8 cellular contexts compared by ENCODE assay signal in the genomic region with DNA sequence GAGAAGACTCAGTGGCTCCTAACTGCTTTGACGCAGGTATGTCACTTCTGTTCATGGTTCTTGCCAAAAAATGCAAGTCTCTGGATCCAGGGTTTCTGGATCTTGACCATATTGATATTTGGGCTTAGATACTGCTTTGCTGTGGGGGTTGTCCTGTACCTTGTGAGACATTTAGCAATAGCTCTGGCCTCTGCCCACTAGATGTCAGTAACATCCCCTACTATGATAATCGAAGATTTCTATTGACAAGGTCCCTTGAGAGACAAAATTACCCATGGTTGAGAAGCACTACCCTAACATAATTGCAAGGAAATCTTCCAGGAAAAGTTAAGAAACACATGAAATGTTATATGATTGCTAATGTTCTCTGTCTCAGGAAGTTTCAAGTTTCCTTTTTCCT.
DNase-seq lines count a peak whose midpoint lies in the region; ATAC-seq and TF ChIP-seq lines count a peak whose summit lies in the region.

No MANE protein-coding gene starts in this region.

- BruUV-seq in PC-3 (replicated peaks; lab: Mats Ljungman, UMichigan) = no TSS peak

- H3K27me3 Mint-ChIP-seq in activated CD4-positive, alpha-beta T cell treated with anti-CD3 and anti-CD28 coated beads for 36 hours = peaks cover 4% of the 10 kb centered on the region
- no peaks in the 10 kb centered on the region for H3K27me3 Mint-ChIP-seq in immature natural killer cell (ENCODE audit: low read depth in 3 of 3)
- peaks cover 2 to 12% of the 10 kb centered on the region in 2 donors for H3K27me3 Mint-ChIP-seq in CD8-positive, alpha-beta memory T cell

- no peaks in the 10 kb centered on the region for H3K4me1 Mint-ChIP-seq in activated CD4-positive, alpha-beta T cell treated with anti-CD3 and anti-CD28 coated beads for 36 hours
- no peaks in the 10 kb centered on the region for H3K4me1 Mint-ChIP-seq in immature natural killer cell
- no peaks in the 10 kb centered on the region for H3K4me1 Mint-ChIP-seq in CD8-positive, alpha-beta memory T cell

- no peak overlapping the region for H3K9ac ChIP-seq in PC-3 (ENCODE audit: low read length)

- no peak for ATAC-seq in activated CD4-positive, alpha-beta T cell treated with anti-CD3 and anti-CD28 coated beads for 36 hours
- peak; percentile 62 for ATAC-seq in HG02884 (IDR thresholded peaks at IDR 0.05; ENCODE audit: unreplicated experiment)
- peak; percentile 83 for ATAC-seq in PC-3

- CTCF ChIA-PET in activated CD4-positive, alpha-beta T cell treated with anti-CD3 and anti-CD28 coated beads for 36 hours (lab: Charles Lee) = interaction anchor here (1.3 to 1.6 kb wide), 2 partner anchors 149 to 185 kb away, joined by 3 to 4 read pairs; no protein-coding TSS in a partner anchor
- CTCF ChIA-PET in PC-3 (lab: Charles Lee) = interaction anchor here (0.6 to 0.7 kb wide), 2 partner anchors 15 to 26 kb away, joined by 3 read pairs; no protein-coding TSS in a partner anchor
- CTCF ChIA-PET in CD8-positive, alpha-beta memory T cell (lab: Charles Lee) = no interaction called here

- H3K9me3 ChIP-seq in PC-3 (ENCODE audit: low read length) = no peaks in the 10 kb centered on the region
- no peaks in the 10 kb centered on the region for H3K9me3 ChIP-seq in CD8-positive, alpha-beta memory T cell (ENCODE audit: low read length)

- peak; percentile 11 for DNase-seq in activated CD4-positive, alpha-beta T cell treated with anti-CD3 and anti-CD28 coated beads for 36 hours
- no peak for DNase-seq in activated CD4-positive, alpha-beta T cell treated with anti-CD3 and anti-CD28 coated beads for 48 hours
- DNase-seq in PC-3 (peak; percentile 67), foreskin melanocyte (peak; percentile 56), immature natural killer cell (no peak), retina (no peak)
- no peak for DNase-seq in CD8-positive, alpha-beta memory T cell

- H3K4me3 Mint-ChIP-seq in activated CD4-positive, alpha-beta T cell treated with anti-CD3 and anti-CD28 coated beads for 36 hours = no peak overlapping the region
- H3K4me3 Mint-ChIP-seq in immature natural killer cell = no peak overlapping the region
- no peak overlapping the region for H3K4me3 Mint-ChIP-seq in CD8-positive, alpha-beta memory T cell

- no peak overlapping the region for H3K27ac ChIP-seq in PC-3 (ENCODE audit: low read length)
- H3K27ac ChIP-seq in CD8-positive, alpha-beta memory T cell (ENCODE audit: low read depth, low read length) = no peak overlapping the region

- H3K27me3 ChIP-seq in PC-3 (ENCODE audit: low read length) = 0 out of 2 replicates have a peak, but pooled peaks cover 10% of the 10 kb centered on the region
- H3K27me3 ChIP-seq in CD8-positive, alpha-beta memory T cell (ENCODE audit: insufficient read depth, low read length, poor library complexity, severe bottlenecking) = no peaks in the 10 kb centered on the region

- no peak overlapping the region for H3K27ac Mint-ChIP-seq in activated CD4-positive, alpha-beta T cell treated with anti-CD3 and anti-CD28 coated beads for 36 hours
- H3K27ac Mint-ChIP-seq in immature natural killer cell = no peak overlapping the region
- no peak overlapping the region for H3K27ac Mint-ChIP-seq in CD8-positive, alpha-beta memory T cell

- H3K4me1 ChIP-seq in PC-3 (ENCODE audit: insufficient read depth, low read length) = no peaks in the 10 kb centered on the region
- H3K4me1 ChIP-seq in CD8-positive, alpha-beta memory T cell (ENCODE audit: insufficient read depth, low read length) = no peaks in the 10 kb centered on the region

- no peak overlapping the region for H2AFZ ChIP-seq in PC-3 (ENCODE audit: low read length)

- H3K79me2 ChIP-seq in PC-3 (ENCODE audit: low read length) = no peaks in the 10 kb centered on the region

- POLR2A ChIA-PET in activated CD4-positive, alpha-beta T cell treated with anti-CD3 and anti-CD28 coated beads for 36 hours (lab: Charles Lee) = no interaction called here
- POLR2A ChIA-PET in PC-3 (lab: Charles Lee; ENCODE audit: unreplicated experiment) = no interaction called here
- POLR2A ChIA-PET in CD8-positive, alpha-beta memory T cell (lab: Charles Lee) = no interaction called here

- H3K4me3 ChIP-seq in PC-3 (ENCODE audit: low read length) = no peak overlapping the region
- H3K4me3 ChIP-seq in CD8-positive, alpha-beta memory T cell (ENCODE audit: low read length) = no peak overlapping the region

- no peaks in the 10 kb centered on the region for H3F3A ChIP-seq in PC-3 (ENCODE audit: low read length, unreplicated experiment)

- H4K20me1 ChIP-seq in PC-3 (ENCODE audit: low read length) = no peaks in the 10 kb centered on the region

- intact Hi-C loops in activated CD4-positive, alpha-beta T cell treated with anti-CD3 and anti-CD28 coated beads for 36 hours (cut with DNase I, micrococcal nuclease) = loop anchor here (1.0 to 10.0 kb wide), 3 partner anchors 146 to 184 kb away; no protein-coding TSS in a partner anchor
- intact Hi-C loops in PC-3 (cut with micrococcal nuclease) = loop anchor here (1.0 to 5.0 kb wide), 4 partner anchors 55 to 276 kb away; no protein-coding TSS in a partner anchor

- H3K9me3 Mint-ChIP-seq in activated CD4-positive, alpha-beta T cell treated with anti-CD3 and anti-CD28 coated beads for 36 hours (ENCODE audit: low read depth) = no peaks in the 10 kb centered on the region
- H3K9me3 Mint-ChIP-seq in immature natural killer cell = peaks cover 0 to 15% (median 3%) of the 10 kb centered on the region in 6 donors
- peaks cover 0 to 4% (median 0%) of the 10 kb centered on the region in 5 donors for H3K9me3 Mint-ChIP-seq in CD8-positive, alpha-beta memory T cell

- no peaks in the 10 kb centered on the region for H3K36me3 ChIP-seq in PC-3 (ENCODE audit: low read depth, low read length)
- H3K36me3 ChIP-seq in CD8-positive, alpha-beta memory T cell (ENCODE audit: insufficient read depth, low read length) = no peaks in the 10 kb centered on the region

- no peaks in the 10 kb centered on the region for H3K9me2 ChIP-seq in PC-3 (replicated peaks; ENCODE audit: low read length)

- no peak overlapping the region for H3K4me2 ChIP-seq in PC-3 (ENCODE audit: low read length)

- TF ChIP-seq CTCF in PC-3 (conservative IDR thresholded peaks at IDR 0.05; ENCODE audit: low read depth, low read length) = peak; percentile 74

- no peaks in the 10 kb centered on the region for H3K36me3 Mint-ChIP-seq in activated CD4-positive, alpha-beta T cell treated with anti-CD3 and anti-CD28 coated beads for 36 hours (ENCODE audit: low read depth)
- H3K36me3 Mint-ChIP-seq in immature natural killer cell = no peaks in the 10 kb centered on the region
- no peaks in the 10 kb centered on the region for H3K36me3 Mint-ChIP-seq in CD8-positive, alpha-beta memory T cell

Comparison
In these comparisons a context has a peak if more than half of its experiments do, and no peak if none do; other contexts are left out.
1. DNase-seq: peak in activated CD4-positive, alpha-beta T cell treated with anti-CD3 and anti-CD28 coated beads for 36 hours (single experiment), PC-3 (single experiment) and foreskin melanocyte (single experiment); none in activated CD4-positive, alpha-beta T cell treated with anti-CD3 and anti-CD28 coated beads for 48 hours (single experiment), immature natural killer cell (0 of 3), CD8-positive, alpha-beta memory T cell (0 of 5) and retina (single experiment).